In genomic region chr1:85417876-85418275, GRCh38 we compare ENCODE assay signal across 3 cellular contexts.
TF ChIP-seq lines count a peak whose summit lies in the region.

No MANE protein-coding gene starts in this region.

TF ChIP-seq in SK-N-SH, 30 proteins besides CTCF, POLR2A, EP300 and RAD21 (continued from another document):
- no peak for TF ChIP-seq USF1 (IDR thresholded peaks at IDR 0.05; ENCODE audit: borderline replicate concordance, low read depth)

TF ChIP-seq in SK-N-SH treated with all-trans-retinoic acid at 6 μM for 48 hours, 23 proteins besides CTCF, POLR2A, EP300 and RAD21 (continued from another document):
- TF ChIP-seq ZFP30 (CRISPR knock-in tag; IDR thresholded peaks at IDR 0.05), result no peak
- TF ChIP-seq ZNF565 (CRISPR knock-in tag; conservative IDR thresholded peaks at IDR 0.05; ENCODE audit: low read depth), result no peak
- no peak for TF ChIP-seq CREB5 (CRISPR knock-in tag; IDR thresholded peaks at IDR 0.05; ENCODE audit: low read depth)
- TF ChIP-seq TOX (CRISPR knock-in tag; IDR thresholded peaks at IDR 0.05; ENCODE audit: borderline replicate concordance), result no peak
- no peak for TF ChIP-seq PATZ1 (CRISPR knock-in tag; IDR thresholded peaks at IDR 0.05; ENCODE audit: borderline replicate concordance)
- TF ChIP-seq POU6F1 (CRISPR knock-in tag; IDR thresholded peaks at IDR 0.05; ENCODE audit: borderline replicate concordance, low read depth), result no peak
- TF ChIP-seq BACH2 (CRISPR knock-in tag; IDR thresholded peaks at IDR 0.05; ENCODE audit: borderline replicate concordance), result no peak
- no peak for TF ChIP-seq TCF4 (CRISPR knock-in tag; IDR thresholded peaks at IDR 0.05; ENCODE audit: borderline replicate concordance)
- no peak for TF ChIP-seq TSHZ2 (CRISPR knock-in tag; IDR thresholded peaks at IDR 0.05)
- no peak for TF ChIP-seq CSDC2 (CRISPR knock-in tag; IDR thresholded peaks at IDR 0.05)
- no peak for TF ChIP-seq GLIS3 (CRISPR knock-in tag; IDR thresholded peaks at IDR 0.05)
- TF ChIP-seq ZNF8 (CRISPR knock-in tag; IDR thresholded peaks at IDR 0.05), result no peak
- no peak for TF ChIP-seq PPARA (CRISPR knock-in tag; IDR thresholded peaks at IDR 0.05; ENCODE audit: borderline replicate concordance)

TF ChIP-seq in endothelial cell of umbilical vein, 7 proteins besides CTCF, POLR2A, EP300 and RAD21:
- TF ChIP-seq FOS (IDR thresholded peaks at IDR 0.05; ENCODE audit: borderline replicate concordance, insufficient read depth, low read length), result no peak
- peak; percentile 21 for TF ChIP-seq JUN (IDR thresholded peaks at IDR 0.05; ENCODE audit: borderline replicate concordance, insufficient read depth, insufficient read length, low read depth)
- peak; percentile 29 for TF ChIP-seq POLR2AphosphoS5 (IDR thresholded peaks at IDR 0.05; ENCODE audit: insufficient read depth, low read depth, low read length)
- no peak for TF ChIP-seq EZH2 (IDR thresholded peaks at IDR 0.05; ENCODE audit: borderline replicate concordance, low read depth, low read length, severe bottlenecking)
- TF ChIP-seq GATA2 (IDR thresholded peaks at IDR 0.05; ENCODE audit: insufficient read depth, insufficient read length, low read depth, low read length), result peak; percentile 83
- no peak for TF ChIP-seq MYC (IDR thresholded peaks at IDR 0.05; ENCODE audit: low read depth, low read length)
- no peak for TF ChIP-seq MAX (IDR thresholded peaks at IDR 0.05; ENCODE audit: insufficient read depth, insufficient read length)
